In the genomic region with DNA sequence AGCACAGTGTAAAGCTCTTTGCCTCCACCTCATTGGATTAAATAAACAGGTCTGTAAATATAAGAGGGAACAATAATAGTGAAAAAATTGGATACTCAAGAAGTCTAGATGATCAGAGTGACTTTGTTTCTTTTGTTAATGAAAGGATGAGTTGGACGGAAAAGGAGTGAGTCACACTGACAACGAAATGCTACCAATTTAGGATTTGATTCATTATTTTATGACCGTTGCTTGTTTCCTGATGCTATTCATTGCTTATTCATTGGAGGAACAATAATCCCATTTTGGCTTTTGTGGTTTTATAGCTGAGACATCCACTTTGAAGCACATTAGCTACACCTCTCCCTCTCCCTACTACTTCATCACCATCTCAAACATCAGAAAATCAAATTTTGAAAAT, we compare ENCODE assay signal across 23 cellular contexts.
DNase-seq lines count a peak whose midpoint lies in the region; ATAC-seq, FAIRE-seq and TF ChIP-seq lines count a peak whose summit lies in the region.
"Had no signal": no experiment of that assay in that cellular context is flagged by ENCODE, and none has a peak within 500 bp of the region (broad histone marks: within the 10 kb centered on the region; RNA-seq: fewer than 3 reads in every experiment).

No MANE protein-coding gene starts in this region.

- intact Hi-C loops in natural killer cell (cut with micrococcal nuclease), result no loop called here

- peaks cover 6% of the 10 kb centered on the region for H3K9me3 ChIP-seq in astrocyte (ENCODE audit: insufficient read depth, low read depth, low read length)

- H3K4me3 ChIP-seq in astrocyte (ENCODE audit: insufficient read depth, low read depth, low read length), result no peak overlapping the region
- H3K4me3 ChIP-seq: BLaER1, PC-9 had no signal

- peaks cover 4% of the 10 kb centered on the region for H3K4me1 Mint-ChIP-seq in astrocyte (ENCODE audit: low read depth, unreplicated experiment)
- peaks cover 1% of the 10 kb centered on the region for H3K4me1 Mint-ChIP-seq in T-helper 2 cell treated with Interferon-gamma antibody and Interleukin-4, amounts not matched to agents 5 μg/mL and 100 μg/mL, for 36 hours (ENCODE audit: low read depth)
- H3K4me1 Mint-ChIP-seq in natural killer cell, result no peaks in the 10 kb centered on the region
- H3K4me1 Mint-ChIP-seq: naive B cell had no signal

- FAIRE-seq in astrocyte (lab: Jason Lieb, UNC), result peak; percentile 89
- FAIRE-seq: G401.6, GM18507, HTR-8/SVneo had no signal

- H3K27me3 ChIP-seq in astrocyte (ENCODE audit: insufficient read depth, low read length) (no peaks in the 10 kb centered on the region), foreskin keratinocyte (no peaks in the 10 kb centered on the region)
- H3K27me3 ChIP-seq: BLaER1 had no signal

- no peak overlapping the region for H3K27ac Mint-ChIP-seq in astrocyte (ENCODE audit: unreplicated experiment)
- H3K27ac Mint-ChIP-seq in T-helper 2 cell treated with Interferon-gamma antibody and Interleukin-4, amounts not matched to agents 5 μg/mL and 100 μg/mL, for 36 hours, result no peak overlapping the region
- H3K27ac Mint-ChIP-seq in natural killer cell, result no peak overlapping the region
- H3K27ac Mint-ChIP-seq: activated CD4-positive, alpha-beta T cell treated with anti-CD3 and anti-CD28 coated beads, Interleukin-2, amount 10 ng/mL, durations not matched to agents 24 days and 14 days; naive B cell; type B pancreatic cell had no signal

- DNase-seq in AG20443 (ENCODE audit: low spot score) (peak; percentile 12), HT1080 (ENCODE audit: low read depth) (peak; percentile 90), astrocyte (ENCODE audit: low read depth) (peak; percentile 82), foreskin keratinocyte (peak; percentile 57 to 82), NCI-H1092 treated with DMSO at 0.1 percent for 48 hours (lab: John Stamatoyannopoulos, UW) (no peak), natural killer cell (no peak)
- DNase-seq in stimulated activated naive CD4-positive, alpha-beta T cell treated with Interleukin-2 at 50 U/mL for 16 hours (lab: John Stamatoyannopoulos, UW), result no peak
- DNase-seq in T-helper 2 cell treated with Interferon-gamma antibody and Interleukin-4, amounts not matched to agents 5 μg/mL and 100 μg/mL, for 36 hours (ENCODE audit: low spot score), result no peak
- DNase-seq: activated CD4-positive, alpha-beta T cell treated with anti-CD3 and anti-CD28 coated beads, Interleukin-2, amount 10 ng/mL, durations not matched to agents 24 days and 14 days; activated T-cell treated with anti-CD3 and anti-CD28 coated beads, Interleukin-2, amount 50 U/mL, for 48 hours; anterior cingulate cortex; effector CD4-positive, alpha-beta T cell; naive B cell; NCI-H1092; NCI-H345; PC-9; stimulated activated CD4-positive, alpha-beta T cell treated with anti-CD3 and anti-CD28 coated beads, Interleukin-2, amount 100 ng/mL, for 48 hours had no signal

- H3K36me3 Mint-ChIP-seq in astrocyte (ENCODE audit: low read depth, unreplicated experiment) (peaks cover 6% of the 10 kb centered on the region), natural killer cell (no peaks in the 10 kb centered on the region)
- no peaks in the 10 kb centered on the region for H3K36me3 Mint-ChIP-seq in T-helper 2 cell treated with Interferon-gamma antibody and Interleukin-4, amounts not matched to agents 5 μg/mL and 100 μg/mL, for 36 hours (ENCODE audit: low read depth)
- H3K36me3 Mint-ChIP-seq: naive B cell, type B pancreatic cell had no signal

- H3K4me2 ChIP-seq in astrocyte (ENCODE audit: low read length), result peak overlapping the region; percentile 56
- H3K4me2 ChIP-seq: BLaER1, PC-9 had no signal

- no peak overlapping the region for H2AFZ ChIP-seq in astrocyte (ENCODE audit: low read depth, low read length)
- H2AFZ ChIP-seq: PC-9 had no signal

- H3K79me2 ChIP-seq in astrocyte (ENCODE audit: insufficient read depth, low read length), result no peaks in the 10 kb centered on the region

- H3K4me3 Mint-ChIP-seq in astrocyte (ENCODE audit: unreplicated experiment) (no peak overlapping the region), natural killer cell (no peak overlapping the region)
- no peak overlapping the region for H3K4me3 Mint-ChIP-seq in T-helper 2 cell treated with Interferon-gamma antibody and Interleukin-4, amounts not matched to agents 5 μg/mL and 100 μg/mL, for 36 hours
- H3K4me3 Mint-ChIP-seq: activated CD4-positive, alpha-beta T cell treated with anti-CD3 and anti-CD28 coated beads, Interleukin-2, amount 10 ng/mL, durations not matched to agents 24 days and 14 days; naive B cell; type B pancreatic cell had no signal

- H4K20me1 ChIP-seq in astrocyte (ENCODE audit: insufficient read depth, low read length), result no peaks in the 10 kb centered on the region
- H4K20me1 ChIP-seq: BLaER1 had no signal

- ATAC-seq in foreskin keratinocyte (peak; percentile 89), natural killer cell (no peak)
- ATAC-seq: left lobe of liver had no signal

- H3K9me3 Mint-ChIP-seq in astrocyte (ENCODE audit: unreplicated experiment) (no peaks in the 10 kb centered on the region), natural killer cell (no peaks in the 10 kb centered on the region)
- no peaks in the 10 kb centered on the region for H3K9me3 Mint-ChIP-seq in T-helper 2 cell treated with Interferon-gamma antibody and Interleukin-4, amounts not matched to agents 5 μg/mL and 100 μg/mL, for 36 hours
- H3K9me3 Mint-ChIP-seq: activated CD4-positive, alpha-beta T cell treated with anti-CD3 and anti-CD28 coated beads, Interleukin-2, amount 10 ng/mL, durations not matched to agents 24 days and 14 days had no signal

- no peaks in the 10 kb centered on the region for H3K36me3 ChIP-seq in astrocyte (ENCODE audit: insufficient read depth, low read length)
- H3K36me3 ChIP-seq: BLaER1 had no signal

- peak overlapping the region; percentile 63 for H3K27ac ChIP-seq in astrocyte (ENCODE audit: low read depth, low read length)
- H3K27ac ChIP-seq in foreskin keratinocyte, result no peak overlapping the region
- H3K27ac ChIP-seq: BLaER1, PC-9 had no signal

- H3K27me3 Mint-ChIP-seq in astrocyte (ENCODE audit: low read depth, unreplicated experiment) (no peaks in the 10 kb centered on the region), natural killer cell (ENCODE audit: low read depth in 2 of 2) (peaks cover 0 to 46% of the 10 kb centered on the region in 2 donors)
- peaks cover 1% of the 10 kb centered on the region for H3K27me3 Mint-ChIP-seq in T-helper 2 cell treated with Interferon-gamma antibody and Interleukin-4, amounts not matched to agents 5 μg/mL and 100 μg/mL, for 36 hours (ENCODE audit: low read depth)
- H3K27me3 Mint-ChIP-seq: activated CD4-positive, alpha-beta T cell treated with anti-CD3 and anti-CD28 coated beads, Interleukin-2, amount 10 ng/mL, durations not matched to agents 24 days and 14 days; type B pancreatic cell had no signal

- peaks cover 3% of the 10 kb centered on the region for H3K4me1 ChIP-seq in astrocyte (ENCODE audit: insufficient read depth, low read length)
- H3K4me1 ChIP-seq in foreskin keratinocyte, result peaks cover 11% of the 10 kb centered on the region
- H3K4me1 ChIP-seq: BLaER1 had no signal

- H3K9ac ChIP-seq in astrocyte (ENCODE audit: low read length), result no peak overlapping the region
- H3K9ac ChIP-seq: BLaER1 had no signal

- TF ChIP-seq CTCF in astrocyte (IDR thresholded peaks at IDR 0.05; ENCODE audit: insufficient read depth, low read depth, low read length) (no peak), foreskin keratinocyte (conservative IDR thresholded peaks at IDR 0.05) (no peak), natural killer cell (IDR thresholded peaks at IDR 0.05) (no peak)

Comparison
In these comparisons a context has a peak if more than half of its experiments do, and no peak if none do; other contexts are left out.
1. DNase-seq: peak in AG20443 (single experiment), HT1080 (single experiment), astrocyte (single experiment) and foreskin keratinocyte (2 of 2); none in stimulated activated naive CD4-positive, alpha-beta T cell treated with Interleukin-2 at 50 U/mL for 16 hours (single experiment), NCI-H1092 treated with DMSO at 0.1 percent for 48 hours (single experiment), T-helper 2 cell treated with Interferon-gamma antibody and Interleukin-4, amounts not matched to agents 5 μg/mL and 100 μg/mL, for 36 hours (single experiment) and natural killer cell (single experiment).